ENCODE assay signal across 20 cellular contexts in the genomic region with DNA sequence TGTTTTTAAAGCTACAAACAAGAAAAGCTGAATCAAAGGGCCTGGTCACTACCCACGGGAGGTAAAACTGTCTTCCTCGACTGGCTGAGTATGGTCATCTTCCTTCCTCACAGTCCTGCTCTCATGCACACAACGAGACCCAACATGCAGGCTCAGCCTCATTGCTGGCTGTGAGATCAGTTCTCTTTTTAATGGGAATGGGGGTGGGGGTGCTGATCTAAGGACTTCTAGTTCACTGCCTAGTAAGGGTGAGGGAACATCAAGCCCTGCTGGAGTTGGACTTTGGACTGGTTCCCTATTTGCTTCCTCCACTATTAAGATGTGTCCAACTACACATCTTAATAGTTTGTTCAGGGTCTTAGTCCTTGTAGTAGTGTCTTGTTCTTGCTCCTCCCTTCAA. TPM values are rescaled to one million over a fixed set of nuclear protein-coding genes. Genes with fewer than 3 reads are reported as not detected.
DNase-seq lines count a peak whose midpoint lies in the region; ATAC-seq and TF ChIP-seq lines count a peak whose summit lies in the region.
"Had no signal": no experiment of that assay in that cellular context is flagged by ENCODE, and none has a peak within 500 bp of the region (broad histone marks: within the 10 kb centered on the region; RNA-seq: fewer than 3 reads in every experiment).

No MANE protein-coding gene starts in this region.

- H3K9me3 ChIP-seq in left ventricle myocardium inferior (replicated peaks) (no peaks in the 10 kb centered on the region), colonic mucosa (no peaks in the 10 kb centered on the region), right lobe of liver (no peaks in the 10 kb centered on the region)

- H3K27ac ChIP-seq in left ventricle myocardium inferior (replicated peaks) (no peak overlapping the region), colonic mucosa (no peak overlapping the region), right lobe of liver (no peak overlapping the region)
- H3K27ac ChIP-seq: C4-2B, HL-60 had no signal

- ATAC-seq in Right ventricle myocardium superior (ENCODE audit: poor library complexity), result peak; percentile 38
- ATAC-seq in right lobe of liver, result peak; percentile 58 to 79 (median 70)
- no peak for ATAC-seq in HG03378 (IDR thresholded peaks at IDR 0.05; ENCODE audit: unreplicated experiment)
- ATAC-seq: Panc1 had no signal

- DNase-seq in Right ventricle myocardium superior, result no peak
- no peak for DNase-seq in left ventricle myocardium inferior
- DNase-seq in colonic mucosa, result peak; percentile 19
- no peak for DNase-seq in right lobe of liver
- no peak for DNase-seq in Kasumi-1 (lab: John Stamatoyannopoulos, UW)
- no peak for DNase-seq in stimulated activated CD4-positive, alpha-beta T cell treated with anti-CD3 and anti-CD28 coated beads, Interleukin-12 subunit alpha, Interleukin-12 subunit beta, amount 100 ng/mL, for 4 hours
- DNase-seq: AML-193, DMS53, GDM1, KG1, NCI-H1105, NCI-H146, NCI-H2029 treated with DMSO at 0.1 percent for 48 hours, NCI-H345, NCI-H82 had no signal

- H3K4me1 ChIP-seq in left ventricle myocardium inferior, result no peaks in the 10 kb centered on the region
- H3K4me1 ChIP-seq in colonic mucosa, result no peaks in the 10 kb centered on the region
- H3K4me1 ChIP-seq in right lobe of liver, result no peaks in the 10 kb centered on the region

- intact Hi-C loops in Right ventricle myocardium superior (cut with DNase I) (no loop called here), left ventricle myocardium inferior (cut with micrococcal nuclease) (no loop called here), colonic mucosa (cut with DNase I) (no loop called here), right lobe of liver (cut with DNase I) (no loop called here)

- TF ChIP-seq CTCF in left ventricle myocardium inferior (IDR thresholded peaks at IDR 0.05; ENCODE audit: borderline replicate concordance), result no peak
- no peak for TF ChIP-seq CTCF in colonic mucosa (IDR thresholded peaks at IDR 0.05)
- TF ChIP-seq CTCF in right lobe of liver (IDR thresholded peaks at IDR 0.05), result no peak

- H3K9ac ChIP-seq in colonic mucosa (ENCODE audit: low read depth in 2 of 2, low read length in 2 of 2), result no peak overlapping the region

- H3K27me3 ChIP-seq in left ventricle myocardium inferior (ENCODE audit: low read depth) (no peaks in the 10 kb centered on the region), colonic mucosa (no peaks in the 10 kb centered on the region), right lobe of liver (no peaks in the 10 kb centered on the region)

- TF ChIP-seq POLR2A in right lobe of liver (IDR thresholded peaks at IDR 0.05), result no peak

- H3K4me3 ChIP-seq in left ventricle myocardium inferior, result no peak overlapping the region
- H3K4me3 ChIP-seq in colonic mucosa, result no peak overlapping the region
- H3K4me3 ChIP-seq in right lobe of liver, result no peak overlapping the region

- H3K36me3 ChIP-seq in left ventricle myocardium inferior, result peaks cover 13% of the 10 kb centered on the region
- no peaks in the 10 kb centered on the region for H3K36me3 ChIP-seq in colonic mucosa
- H3K36me3 ChIP-seq in right lobe of liver, result peaks cover 0 to 76% (median 32%) of the 10 kb centered on the region in 4 donors

- 72% methylated on average over 3 of the region's 3 CpGs for WGBS in right lobe of liver (ENCODE audit: insufficient coverage, low coverage, low lambda C conversion rate, missing lambda C conversion rate)

RNA-seq across cellular contexts. Expression of gene ABCB4, which starts 48.2 kb away (rescaled TPM):
- 5.0 TPM for total RNA-seq in Right ventricle myocardium superior
- total RNA-seq in left ventricle myocardium inferior, result 4.2 TPM
- total RNA-seq in colonic mucosa, result under 1 TPM; 0.30 to 0.35 TPM
- 100 to 1,000 TPM in 5 of 6 experiments, 10 to 100 TPM in 1; 57.2 to 189 (median 115) TPM for total RNA-seq in right lobe of liver
- total RNA-seq: A172 had no signal
